In genomic region chr11:40227730-40228129, GRCh38 we compare ENCODE assay signal across 15 cellular contexts.
DNase-seq lines count a peak whose midpoint lies in the region; ATAC-seq and TF ChIP-seq lines count a peak whose summit lies in the region.
"Had no signal": no experiment of that assay in that cellular context is flagged by ENCODE, and none has a peak within 500 bp of the region (broad histone marks: within the 10 kb centered on the region; RNA-seq: fewer than 3 reads in every experiment).

No MANE protein-coding gene starts in this region.

- H3K9me3 Mint-ChIP-seq in stimulated activated effector memory CD8-positive, alpha-beta T cell treated with anti-CD3 and anti-CD28 coated beads, Interleukin-12 subunit alpha, Interleukin-12 subunit beta, amount 100 ng/mL, for 72 hours = peaks cover 12% of the 10 kb centered on the region
- H3K9me3 Mint-ChIP-seq: neural progenitor cell had no signal

- no peak overlapping the region for H3K4me3 ChIP-seq in GM12865 (ENCODE audit: low read depth, low read length)
- H3K4me3 ChIP-seq: left lung, neural progenitor cell had no signal

- H3K27ac Mint-ChIP-seq in stimulated activated effector memory CD8-positive, alpha-beta T cell treated with anti-CD3 and anti-CD28 coated beads, Interleukin-12 subunit alpha, Interleukin-12 subunit beta, amount 100 ng/mL, for 72 hours = no peak overlapping the region
- H3K27ac Mint-ChIP-seq: neural progenitor cell had no signal

- peak; percentile 10 for DNase-seq in GM12865 (ENCODE audit: low read depth)
- no peak for DNase-seq in stimulated activated effector memory CD8-positive, alpha-beta T cell treated with anti-CD3 and anti-CD28 coated beads, Interleukin-12 subunit alpha, Interleukin-12 subunit beta, amount 100 ng/mL, for 72 hours (ENCODE audit: low spot score in 2 of 2)
- no peak for DNase-seq in stimulated activated naive CD4-positive, alpha-beta T cell (lab: John Stamatoyannopoulos, UW)
- no peak for DNase-seq in NCI-H748 treated with DMSO at 0.1 percent for 48 hours (lab: John Stamatoyannopoulos, UW)
- no peak for DNase-seq in SK-N-DZ (ENCODE audit: low spot score)
- DNase-seq: activated CD4-positive, alpha-beta T cell treated with anti-CD3 and anti-CD28 coated beads, Interleukin-2, amount 50 U/mL, for 1 hour; activated effector memory CD4-positive, alpha-beta T cell treated with anti-CD3 and anti-CD28 coated beads, Interleukin-2, amount 50 U/mL, for 16 hours; brain microvascular endothelial cell; left lung; NCI-H1436; trophoblast cell had no signal

- no peaks in the 10 kb centered on the region for H3K4me1 Mint-ChIP-seq in stimulated activated effector memory CD8-positive, alpha-beta T cell treated with anti-CD3 and anti-CD28 coated beads, Interleukin-12 subunit alpha, Interleukin-12 subunit beta, amount 100 ng/mL, for 72 hours
- H3K4me1 Mint-ChIP-seq: neural progenitor cell had no signal

- ATAC-seq in GM19324 (IDR thresholded peaks at IDR 0.05; ENCODE audit: low FRiP score, unreplicated experiment) = peak; percentile 61
- ATAC-seq in HG02610 (IDR thresholded peaks at IDR 0.05; ENCODE audit: unreplicated experiment) = peak; percentile 98
- ATAC-seq in HG03378 (IDR thresholded peaks at IDR 0.05; ENCODE audit: unreplicated experiment) = peak; percentile 95
- no peak for ATAC-seq in stimulated activated effector memory CD8-positive, alpha-beta T cell treated with anti-CD3 and anti-CD28 coated beads, Interleukin-12 subunit alpha, Interleukin-12 subunit beta, amount 100 ng/mL, for 72 hours
- ATAC-seq: left lung had no signal

- H3K36me3 Mint-ChIP-seq in stimulated activated effector memory CD8-positive, alpha-beta T cell treated with anti-CD3 and anti-CD28 coated beads, Interleukin-12 subunit alpha, Interleukin-12 subunit beta, amount 100 ng/mL, for 72 hours = no peaks in the 10 kb centered on the region
- H3K36me3 Mint-ChIP-seq: neural progenitor cell had no signal

- TF ChIP-seq CTCF in GM12865 (IDR thresholded peaks at IDR 0.05; ENCODE audit: insufficient read depth, low read depth, low read length, missing control alignments) = no peak

- H3K4me3 Mint-ChIP-seq in stimulated activated effector memory CD8-positive, alpha-beta T cell treated with anti-CD3 and anti-CD28 coated beads, Interleukin-12 subunit alpha, Interleukin-12 subunit beta, amount 100 ng/mL, for 72 hours = no peak overlapping the region
- H3K4me3 Mint-ChIP-seq: neural progenitor cell had no signal
